Comparison of ENCODE assay signal across 8 cellular contexts in genomic region chr14:23372509-23372908, GRCh38. TPM values are rescaled to one million over a fixed set of nuclear protein-coding genes. Genes with fewer than 3 reads are reported as not detected.
"Had no signal": no experiment of that assay in that cellular context is flagged by ENCODE, and none has a peak within 500 bp of the region (broad histone marks: within the 10 kb centered on the region; RNA-seq: fewer than 3 reads in every experiment).

TSS of gene IL25 (plus strand) at chr14:23372809.

- H3K9ac ChIP-seq: GM23248 had no signal

- H3K4me3 Mint-ChIP-seq: H9 had no signal

- H3K27ac ChIP-seq: GM23248 had no signal

- DNase-seq: GM23248, GOT3, H9, HCEC 1CT, IMR-90 had no signal

- FAIRE-seq: H54, HTR-8/SVneo had no signal

- H3K4me3 ChIP-seq: GM23248 had no signal

- H3K27ac Mint-ChIP-seq: H9 had no signal

- H3K9me3 Mint-ChIP-seq: H9 had no signal

- H2AFZ ChIP-seq: GM23248 had no signal

RNA-seq across cellular contexts. Expression of gene IL25, which starts in this region (rescaled TPM):
- total RNA-seq: GM23248, H9, HT-29, IMR-90 had no signal
- polyA plus RNA-seq: GM23248, IMR-90 had no signal
